In genomic region chr9:64101504-64101903, GRCh38 we compare ENCODE assay signal across 1 cellular context.
A peak's percentile ranks its signal among the peaks of the same experiment; 100 is the strongest.
DNase-seq lines count a peak whose midpoint lies in the region; ATAC-seq, FAIRE-seq and TF ChIP-seq lines count a peak whose summit lies in the region.
"Not testable (repeated sequence)": the region's sequence is repeated elsewhere in the genome, so short reads cannot be mapped to it uniquely, and the experiment has no call there.

No MANE protein-coding gene starts in this region.

- not testable (repeated sequence) for TF ChIP-seq CTCF in K562 (IDR thresholded peaks at IDR 0.05 in 2 of 3, conservative IDR thresholded peaks at IDR 0.05 in 1 of 3; ENCODE audit: insufficient read depth in 2 of 3, low read depth in 1 of 3, low read length in 3 of 3)

- not testable (repeated sequence) for H3K4me2 ChIP-seq in K562 (ENCODE audit: insufficient read depth, low read length)

- 17% methylated on average over 1 of the region's 3 CpGs for WGBS in K562 (ENCODE audit: insufficient coverage, low coverage, missing lambda C conversion rate)

- not testable (repeated sequence) for H3K4me3 ChIP-seq in K562

- H3K79me2 ChIP-seq in K562 (ENCODE audit: control insufficient read depth, insufficient read depth, low read length): not testable (repeated sequence)

- not testable (repeated sequence) for H3K9me1 ChIP-seq in K562 (ENCODE audit: control insufficient read depth, insufficient read depth, low read length)

- H3K27me3 ChIP-seq in K562 (ENCODE audit: control insufficient read depth in 2 of 2, insufficient read depth in 2 of 2, low read length in 2 of 2): not testable (repeated sequence)

- DNase-seq in K562 (ENCODE audit: extremely low read depth in 1 of 4, low spot score in 3 of 4): not testable (repeated sequence)

- H3K4me1 ChIP-seq in K562 (replicated peaks in 1 of 2; ENCODE audit: control insufficient read depth in 2 of 2, insufficient read depth in 2 of 2, low read length in 2 of 2): not testable (repeated sequence)

- H3K9ac ChIP-seq in K562 (ENCODE audit: insufficient read depth in 1 of 2, low read depth in 2 of 2, low read length in 2 of 2): not testable (repeated sequence)

- H2AFZ ChIP-seq in K562 (ENCODE audit: low read depth, low read length): not testable (repeated sequence)

- in situ Hi-C loops in K562 (cut with MboI): not testable (repeated sequence)

- H3K36me3 ChIP-seq in K562 (ENCODE audit: control insufficient read depth, insufficient read depth, low read length): not testable (repeated sequence)

- not testable (repeated sequence) for TF ChIP-seq RAD21 in K562 (CRISPR knock-in tag; conservative IDR thresholded peaks at IDR 0.05 in 1 of 2, IDR thresholded peaks at IDR 0.05 in 1 of 2)

- FAIRE-seq in K562 (lab: Jason Lieb, UNC): not testable (repeated sequence)

- H3K27ac ChIP-seq in K562 (ENCODE audit: extremely low read depth, low read depth, low read length): not testable (repeated sequence)

- ATAC-seq in K562: not testable (repeated sequence)

- H3K9me3 ChIP-seq in K562 (replicated peaks; ENCODE audit: control insufficient read depth, insufficient read depth, low read depth, low read length): not testable (repeated sequence)

- intact Hi-C loops in K562 (cut with micrococcal nuclease): not testable (repeated sequence)

- POLR2A ChIA-PET in K562 (lab: Yijun Ruan, JAX): not testable (repeated sequence)

- TF ChIP-seq POLR2A in K562 (conservative IDR thresholded peaks at IDR 0.05): not testable (repeated sequence)

- CTCF ChIA-PET in K562 (lab: Yijun Ruan, JAX; ENCODE audit: low intra/inter-chr PET ratio): not testable (repeated sequence)

- TF ChIP-seq EP300 in K562 (IDR thresholded peaks at IDR 0.05; ENCODE audit: low read length): not testable (repeated sequence)

- BruUV-seq in K562 (replicated peaks; lab: Mats Ljungman, UMichigan): not testable (repeated sequence)

- not testable (repeated sequence) for H4K20me1 ChIP-seq in K562 (replicated peaks; ENCODE audit: control insufficient read depth, insufficient read depth, low read length)

TF ChIP-seq in K562, 482 proteins besides CTCF, POLR2A, EP300 and RAD21:
- TF ChIP-seq TAL1 (IDR thresholded peaks at IDR 0.05) (peak; percentile 57; the same call in 1 of the 2 replicates), NFIC (IDR thresholded peaks at IDR 0.05) (0 out of 2 replicates have a peak, but pooled peaks have one; percentile 17), CBFA2T2 (conservative IDR thresholded peaks at IDR 0.05) (peak; percentile 77), CBFA2T3 (IDR thresholded peaks at IDR 0.05) (peak; percentile 82)
